8 cellular contexts compared by ENCODE assay signal in genomic region chr5:135034186-135034962, GRCh38. TPM values are rescaled to one million over a fixed set of nuclear protein-coding genes. Genes with fewer than 3 reads are reported as not detected.
A peak's percentile ranks its signal among the peaks of the same experiment; 100 is the strongest.
DNase-seq lines count a peak whose midpoint lies in the region; ATAC-seq and TF ChIP-seq lines count a peak whose summit lies in the region.

TSS of gene PITX1 (minus strand) at chr5:135034228. CDS start at chr5:135033881, 347 bp downstream.

- ATAC-seq in GM23338 = peak; percentile 7

- peaks cover 92% of the 10 kb centered on the region for H3K27me3 Mint-ChIP-seq in GM23338 (ENCODE audit: insufficient read depth, low read depth, poor library complexity)
- peaks cover 41% of the 10 kb centered on the region for H3K27me3 Mint-ChIP-seq in activated naive CD8-positive, alpha-beta T cell

- TF ChIP-seq CTCF in GM23338 (conservative IDR thresholded peaks at IDR 0.05; ENCODE audit: low read depth in 2 of 2) = no peak

- H3K36me3 ChIP-seq in GM23338 (ENCODE audit: insufficient read depth) (no peaks in the 10 kb centered on the region), iPS-15b (ENCODE audit: control insufficient read depth, insufficient read depth, low read length) (no peaks in the 10 kb centered on the region)

- peaks cover 8% of the 10 kb centered on the region; the same call in 2 of the 3 replicates for H3K9me3 Mint-ChIP-seq in GM23338
- peaks cover 1% of the 10 kb centered on the region for H3K9me3 Mint-ChIP-seq in activated naive CD8-positive, alpha-beta T cell (ENCODE audit: low read depth)

- H3K4me3 ChIP-seq in GM23338 (peak within 1 kb of the TSS; percentile 62), iPS-15b (ENCODE audit: low read depth, low read length) (peak within 1 kb of the TSS; percentile 45)

- peak within 1 kb of the TSS; percentile 88 for H3K4me2 ChIP-seq in GM23338

- H3F3A ChIP-seq in GM23338 (replicated peaks; ENCODE audit: low read depth) = peaks cover 12% of the 10 kb centered on the region

- H3K27me3 ChIP-seq in GM23338 (ENCODE audit: insufficient read depth) (peaks cover 99% of the 10 kb centered on the region), iPS-15b (ENCODE audit: control insufficient read depth, insufficient read depth, low read length) (peaks cover 96% of the 10 kb centered on the region)

- peaks cover 24% of the 10 kb centered on the region for H4K20me1 ChIP-seq in GM23338 (replicated peaks; ENCODE audit: insufficient read depth)

- H3K4me1 Mint-ChIP-seq in GM23338 = peaks cover 33% of the 10 kb centered on the region
- peaks cover 37% of the 10 kb centered on the region for H3K4me1 Mint-ChIP-seq in activated naive CD8-positive, alpha-beta T cell (ENCODE audit: low read depth)

- H3K9me3 ChIP-seq in iPS-15b (ENCODE audit: control insufficient read depth, insufficient read depth, low read length) = no peaks in the 10 kb centered on the region

- H3K4me1 ChIP-seq in GM23338 (ENCODE audit: insufficient read depth) = peaks cover 32% of the 10 kb centered on the region; the same call in 1 of the 2 replicates
- no peaks in the 10 kb centered on the region for H3K4me1 ChIP-seq in iPS-15b (ENCODE audit: control insufficient read depth, insufficient read depth, low read length)

- H3K9me2 ChIP-seq in GM23338 (ENCODE audit: insufficient read depth) = no peaks in the 10 kb centered on the region

- DNase-seq in AG08395 (ENCODE audit: low spot score) (peak; percentile 44), GM23338 (ENCODE audit: low spot score) (peak; percentile 71), NCI-H526 (lab: John Stamatoyannopoulos, UW) (peak; percentile 46 to 84), Ammon's horn (ENCODE audit: low spot score) (no peak), T-helper 9 cell (no peak)
- peak; percentile 27 for DNase-seq in stimulated activated CD4-positive, alpha-beta T cell treated with anti-CD3 and anti-CD28 coated beads, Interleukin-1b, Interleukin-23, amount 100 ng/mL, for 48 hours

- H3K36me3 Mint-ChIP-seq in GM23338 (ENCODE audit: low read depth) = peaks cover 2% of the 10 kb centered on the region; the same call in 1 of the 3 replicates
- peaks cover under 1% of the 10 kb centered on the region for H3K36me3 Mint-ChIP-seq in activated naive CD8-positive, alpha-beta T cell

- H3K9ac ChIP-seq in iPS-15b (ENCODE audit: low read depth, low read length) = no peak within 1 kb of the TSS

- H3K79me2 ChIP-seq in GM23338 (replicated peaks; ENCODE audit: insufficient read depth) = no peaks in the 10 kb centered on the region

- no peak within 1 kb of the TSS for H3K27ac ChIP-seq in GM23338 (ENCODE audit: low read depth)

- peak within 1 kb of the TSS; percentile 69; the same call in 1 of the 2 replicates for H2AFZ ChIP-seq in GM23338

- H3K4me3 Mint-ChIP-seq in GM23338 = peak within 1 kb of the TSS; percentile 74
- peak within 1 kb of the TSS; percentile 87 for H3K4me3 Mint-ChIP-seq in activated naive CD8-positive, alpha-beta T cell

- no peak within 1 kb of the TSS for H3K27ac Mint-ChIP-seq in GM23338
- H3K27ac Mint-ChIP-seq in activated naive CD8-positive, alpha-beta T cell = no peak within 1 kb of the TSS

TF ChIP-seq in GM23338, 12 proteins besides CTCF, POLR2A, EP300 and RAD21 (continues in another document):
- TF ChIP-seq ETS1 (IDR thresholded peaks at IDR 0.05) (no peak), ZNF331 (CRISPR knock-in tag; IDR thresholded peaks at IDR 0.05; ENCODE audit: low read depth) (no peak), EZH2phosphoT487 (IDR thresholded peaks at IDR 0.05; ENCODE audit: unreplicated experiment) (peak; percentile 54), NANOG (IDR thresholded peaks at IDR 0.05; ENCODE audit: borderline replicate concordance) (no peak), ZNF462 (CRISPR knock-in tag; IDR thresholded peaks at IDR 0.05) (no peak)

RNA-seq across cellular contexts. Expression of gene PITX1, which starts in this region (rescaled TPM):
- not detected in 2 replicates for total RNA-seq in GM23338 (2014; rRNA removed; shearing (Covaris generic))
- not detected in 2 replicates for polyA plus RNA-seq in GM23338 (2016; fragmentation: Nextera tagmentation; extraction: Ambion mirVana)

Comparison
In these comparisons a context has a peak if more than half of its experiments do, and no peak if none do; other contexts are left out.
1. Peak in DNase-seq, ATAC-seq, H3K4me3 ChIP-seq and H3K4me2 ChIP-seq in GM23338; RNA of the gene not detected or under 1 TPM.
2. DNase-seq: peak in AG08395 (single experiment), NCI-H526 (2 of 2) and stimulated activated CD4-positive, alpha-beta T cell treated with anti-CD3 and anti-CD28 coated beads, Interleukin-1b, Interleukin-23, amount 100 ng/mL, for 48 hours (single experiment); none in Ammon's horn (single experiment) and T-helper 9 cell (single experiment).